Comparison of ENCODE assay signal across 14 cellular contexts in the genomic region with DNA sequence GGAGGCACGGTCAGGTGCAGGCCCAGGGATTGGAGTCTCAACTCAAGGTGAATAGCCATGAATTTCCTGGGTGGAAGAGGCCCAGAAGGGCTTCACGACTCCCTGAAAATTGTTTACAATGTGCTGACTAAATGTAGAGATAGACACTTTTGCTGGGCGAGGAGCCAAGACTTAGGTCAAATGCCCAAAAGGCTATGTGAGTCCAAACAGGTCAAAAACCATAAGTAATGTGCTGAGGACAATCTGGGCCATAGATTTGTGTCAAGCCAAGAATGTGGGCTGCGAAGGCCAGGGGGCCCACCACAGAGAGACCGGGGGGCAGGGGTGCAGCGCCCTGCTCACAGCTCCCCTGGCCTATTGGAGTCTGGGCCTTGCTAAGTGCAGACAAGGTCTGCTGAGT.
"Had no signal": no experiment of that assay in that cellular context is flagged by ENCODE, and none has a peak within 500 bp of the region (broad histone marks: within the 10 kb centered on the region; RNA-seq: fewer than 3 reads in every experiment).

No MANE protein-coding gene starts in this region.

- H3K36me3 ChIP-seq: colonic mucosa, right lobe of liver, thoracic aorta, upper lobe of right lung had no signal

- H3K9me3 ChIP-seq: colonic mucosa, right lobe of liver, thoracic aorta, upper lobe of right lung had no signal

- H3K27ac ChIP-seq: colonic mucosa, right lobe of liver, thoracic aorta, upper lobe of right lung had no signal

- H3K4me3 ChIP-seq: colonic mucosa, right lobe of liver, thoracic aorta, upper lobe of right lung had no signal

- DNase-seq: activated CD4-positive, alpha-beta T cell treated with anti-CD3 and anti-CD28 coated beads, Interleukin-2, amount 50 U/mL, for 4 hours; activated CD4-positive, CD25-positive, alpha-beta regulatory T cell treated with anti-CD3 and anti-CD28 coated beads, Interleukin-2, amount 50 U/mL, for 72 hours; activated naive CD4-positive, alpha-beta T cell treated with anti-CD3 and anti-CD28 coated beads for 36 hours; colonic mucosa; hippocampal formation; left ventricle myocardium superior; occipital lobe; stimulated activated naive CD8-positive, alpha-beta T cell treated with anti-CD3 and anti-CD28 coated beads, Interleukin-15, amount 100 ng/mL, for 72 hours; upper lobe of right lung had no signal

- ATAC-seq: activated T-helper 17 cell treated with anti-CD3 and anti-CD28 coated beads, Interleukin-2, amount 50 U/mL, for 72 hours; esophagus mucosa; left ventricle myocardium superior; natural killer cell treated with Interleukin-12 subunit alpha and Interleukin-12 subunit beta and Interleukin-15 and Interleukin-18, amount 100 ng/mL, for 72 hours; stimulated activated naive CD8-positive, alpha-beta T cell treated with anti-CD3 and anti-CD28 coated beads, Interleukin-15, amount 100 ng/mL, for 72 hours; upper lobe of right lung had no signal

- H3K4me1 ChIP-seq: colonic mucosa, right lobe of liver, upper lobe of right lung had no signal

- H3K27me3 ChIP-seq: colonic mucosa, right lobe of liver, upper lobe of right lung had no signal
